Comparison of ENCODE assay signal across 8 cellular contexts in genomic region chr11:46392421-46393230, GRCh38. TPM values are rescaled to one million over a fixed set of nuclear protein-coding genes. Genes with fewer than 3 reads are reported as not detected.
DNase-seq lines count a peak whose midpoint lies in the region; ATAC-seq and TF ChIP-seq lines count a peak whose summit lies in the region.

No MANE protein-coding gene starts in this region.

- H3K4me3 Mint-ChIP-seq in endothelial cell (ENCODE audit: unreplicated experiment): peak overlapping the region; percentile 83
- H3K4me3 Mint-ChIP-seq in mesothelial cell of epicardium: peak overlapping the region; percentile 69

- H3K36me3 ChIP-seq in GM06990 (ENCODE audit: control insufficient read depth, insufficient read depth, low read length): peaks cover 11% of the 10 kb centered on the region

- H3K9me3 Mint-ChIP-seq in endothelial cell (ENCODE audit: unreplicated experiment) (no peaks in the 10 kb centered on the region), mesothelial cell of epicardium (no peaks in the 10 kb centered on the region)

- DNase-seq in GM06990 (ENCODE audit: extremely low read depth, insufficient read length) (peak; percentile 82), NCI-H460 (ENCODE audit: extremely low read depth, low read depth) (peak; percentile 60), endothelial cell (ENCODE audit: low spot score) (peak; percentile 90), mesothelial cell of epicardium (ENCODE audit: low spot score in 2 of 2, unreplicated experiment in 2 of 2) (peak; percentile 81 to 95), NCI-H2029 treated with DMSO at 0.1 percent for 48 hours (lab: John Stamatoyannopoulos, UW) (no peak)
- peak; percentile 77 for DNase-seq in activated CD8-positive, alpha-beta memory T cell treated with anti-CD3 and anti-CD28 coated beads, Interleukin-2, amount 50 U/mL, for 4 hours
- peak; percentile 54 for DNase-seq in stimulated activated CD8-positive, alpha-beta memory T cell treated with anti-CD3 and anti-CD28 coated beads, Interleukin-15, amount 100 ng/mL, for 1 hour (ENCODE audit: low read depth)

- ATAC-seq in HG02610 (IDR thresholded peaks at IDR 0.05; ENCODE audit: unreplicated experiment): peak; percentile 59

- peak overlapping the region; percentile 61 for H3K27ac Mint-ChIP-seq in endothelial cell (ENCODE audit: unreplicated experiment)
- H3K27ac Mint-ChIP-seq in mesothelial cell of epicardium: no peak overlapping the region

- H3K36me3 Mint-ChIP-seq in endothelial cell (ENCODE audit: low read depth, unreplicated experiment) (peaks cover 25% of the 10 kb centered on the region), mesothelial cell of epicardium (peaks cover 8% of the 10 kb centered on the region)

- TF ChIP-seq CTCF in GM06990 (IDR thresholded peaks at IDR 0.05; ENCODE audit: insufficient read depth, low read length, poor library complexity, severe bottlenecking) (no peak), endothelial cell (IDR thresholded peaks at IDR 0.05; ENCODE audit: unreplicated experiment) (no peak), mesothelial cell of epicardium (IDR thresholded peaks at IDR 0.05; ENCODE audit: unreplicated experiment) (no peak)

- H3K27me3 Mint-ChIP-seq in endothelial cell (ENCODE audit: unreplicated experiment) (peaks cover 22% of the 10 kb centered on the region), mesothelial cell of epicardium (ENCODE audit: low read depth) (peaks cover 50% of the 10 kb centered on the region)

- peaks cover 2% of the 10 kb centered on the region; the same call in 1 of the 2 replicates for H3K27me3 ChIP-seq in GM06990 (replicated peaks; ENCODE audit: control insufficient read depth, insufficient read depth, low read length)

- peak overlapping the region; percentile 42 for H3K4me3 ChIP-seq in GM06990 (replicated peaks; ENCODE audit: low read depth, low read length)

- H3K4me1 Mint-ChIP-seq in endothelial cell (ENCODE audit: unreplicated experiment) (peaks cover 7% of the 10 kb centered on the region), mesothelial cell of epicardium (peaks cover 29% of the 10 kb centered on the region)

RNA-seq across cellular contexts. Expression of gene CHRM4, which starts 1.1 kb away (rescaled TPM):
- not detected in 2 replicates for total RNA-seq in NCI-H460 (2014; rRNA removed; shearing (Covaris generic))
- polyA plus RNA-seq in NCI-H460 (2014; cell fraction: nucleus; rRNA removed): not detected in 2 replicates
- not detected for total RNA-seq in endothelial cell (ENCODE audit: unreplicated experiment)
- 0.42 to 0.68 TPM (median 0.51 TPM) in 3 replicates for total RNA-seq in mesothelial cell of epicardium

RNA-seq across cellular contexts. Expression of gene MDK, which starts 11.2 kb away (rescaled TPM):
- total RNA-seq in NCI-H460 (2014; rRNA removed; shearing (Covaris generic)): 22.1 and 25.3 TPM in 2 replicates
- 33.5 and 54.8 TPM in 2 replicates for polyA plus RNA-seq in NCI-H460 (2014; cell fraction: nucleus; rRNA removed)
- total RNA-seq in endothelial cell (ENCODE audit: unreplicated experiment) (553 TPM), mesothelial cell of epicardium (1,547 to 1,604 TPM (median 1,586 TPM) in 3 replicates)

RNA-seq across cellular contexts. Expression of gene DGKZ, which starts 45.4 kb away (rescaled TPM):
- total RNA-seq in NCI-H460 (2014; rRNA removed; shearing (Covaris generic)): 14.8 and 17.3 TPM in 2 replicates
- 61.3 and 117 TPM in 2 replicates for polyA plus RNA-seq in NCI-H460 (2014; cell fraction: nucleus; rRNA removed)
- 127 TPM for total RNA-seq in endothelial cell (ENCODE audit: unreplicated experiment)
- total RNA-seq in mesothelial cell of epicardium: 46.3 to 50.6 TPM (median 46.5 TPM) in 3 replicates

Comparison
In these comparisons a context has a peak if more than half of its experiments do, and no peak if none do; other contexts are left out.
1. RNA of gene MDK, which starts 11.2 kb away (total RNA-seq): 1,547 to 1,604 TPM in mesothelial cell of epicardium and 553 TPM in endothelial cell (single experiment); 22.1 to 25.3 TPM in NCI-H460; every median in the first group is over 10 times any median in the second.